ENCODE assay signal across 20 cellular contexts in genomic region chr4:90184560-90184959, GRCh38. TPM values are rescaled to one million over a fixed set of nuclear protein-coding genes. Genes with fewer than 3 reads are reported as not detected.
DNase-seq lines count a peak whose midpoint lies in the region; ATAC-seq and TF ChIP-seq lines count a peak whose summit lies in the region.
"Had no signal": no experiment of that assay in that cellular context is flagged by ENCODE, and none has a peak within 500 bp of the region (broad histone marks: within the 10 kb centered on the region; RNA-seq: fewer than 3 reads in every experiment).

No MANE protein-coding gene starts in this region.

- no peaks in the 10 kb centered on the region for H3K27me3 ChIP-seq in gastrocnemius medialis

- no peaks in the 10 kb centered on the region for H3K9me3 Mint-ChIP-seq in type B pancreatic cell

- no peak overlapping the region for H3K27ac ChIP-seq in gastrocnemius medialis
- H3K27ac ChIP-seq: 22Rv1 had no signal

- peak overlapping the region; percentile 62 for H3K27ac Mint-ChIP-seq in type B pancreatic cell
- H3K27ac Mint-ChIP-seq: CD8-positive, alpha-beta memory T cell had no signal

- H3K4me3 Mint-ChIP-seq in type B pancreatic cell, result peak overlapping the region; percentile 14
- H3K4me3 Mint-ChIP-seq: CD8-positive, alpha-beta memory T cell had no signal

- in situ Hi-C loops in gastrocnemius medialis (cut with MboI; ENCODE audit: low sequenced_read_pairs in 4 of 4), result no loop called here

- H3K4me1 Mint-ChIP-seq in type B pancreatic cell (ENCODE audit: unreplicated experiment), result peaks cover 28% of the 10 kb centered on the region
- H3K4me1 Mint-ChIP-seq: CD8-positive, alpha-beta memory T cell had no signal

- intact Hi-C loops in gastrocnemius medialis (cut with DNase I; ENCODE audit: low total_unique reads), result no loop called here

- H3K4me1 ChIP-seq in gastrocnemius medialis, result no peaks in the 10 kb centered on the region

- no peaks in the 10 kb centered on the region for H3K36me3 Mint-ChIP-seq in type B pancreatic cell
- H3K36me3 Mint-ChIP-seq: CD8-positive, alpha-beta memory T cell had no signal

- ATAC-seq in GM19395 (IDR thresholded peaks at IDR 0.05; ENCODE audit: unreplicated experiment), result no peak
- no peak for ATAC-seq in gastrocnemius medialis
- ATAC-seq: PC-3, SK-N-SH treated with all-trans-retinoic acid at 6 μM for 48 hours had no signal

- H3K36me3 ChIP-seq in gastrocnemius medialis, result no peaks in the 10 kb centered on the region
- H3K36me3 ChIP-seq: HAP-1 had no signal

- no peak for TF ChIP-seq POLR2A in gastrocnemius medialis (IDR thresholded peaks at IDR 0.05)

- TF ChIP-seq CTCF in type B pancreatic cell (conservative IDR thresholded peaks at IDR 0.05) (no peak), gastrocnemius medialis (IDR thresholded peaks at IDR 0.05 in 4 of 5, conservative IDR thresholded peaks at IDR 0.05 in 1 of 5) (no peak)

- H3K4me3 ChIP-seq in gastrocnemius medialis, result no peak overlapping the region
- H3K4me3 ChIP-seq: HAP-1 had no signal

- no peaks in the 10 kb centered on the region for H3K27me3 Mint-ChIP-seq in type B pancreatic cell
- H3K27me3 Mint-ChIP-seq: CD8-positive, alpha-beta memory T cell had no signal

- H3K9me3 ChIP-seq in gastrocnemius medialis, result no peaks in the 10 kb centered on the region
- H3K9me3 ChIP-seq: HAP-1 had no signal

- peak; percentile 20 for DNase-seq in DMS 273 (lab: John Stamatoyannopoulos, UW; ENCODE audit: unreplicated experiment)
- no peak for DNase-seq in DMS 273 treated with DMSO at 0.1 percent for 48 hours (lab: John Stamatoyannopoulos, UW)
- DNase-seq in NCI-H345 (lab: John Stamatoyannopoulos, UW), result peak; percentile 52
- DNase-seq in iPS-NIHi11 (ENCODE audit: low spot score), result peak; percentile 8
- no peak for DNase-seq in type B pancreatic cell (ENCODE audit: extremely low spot score, unreplicated experiment)
- no peak for DNase-seq in SK-N-DZ (ENCODE audit: low spot score)
- DNase-seq in gastrocnemius medialis, result no peak
- DNase-seq: CD8-positive, alpha-beta memory T cell; DMS153; Kasumi-1; NCI-H1930; NCI-H2171 treated with DMSO at 0.1 percent for 48 hours; NCI-H526 treated with DMSO at 0.1 percent for 48 hours; PC-3 had no signal

RNA-seq across cellular contexts. Expression of gene CCSER1, which starts 57.4 kb away (rescaled TPM):
- 18.1 and 25.5 TPM in 2 replicates for total RNA-seq in type B pancreatic cell (ENCODE audit: low replicate concordance)
- polyA plus RNA-seq in SK-N-DZ (2014; cell fraction: cytosol; rRNA removed), result 13.0 and 17.4 TPM in 2 replicates
- 9.8 and 9.9 TPM in 2 replicates for polyA plus RNA-seq in SK-N-DZ (2014; cell fraction: nucleus; rRNA removed)
- total RNA-seq in gastrocnemius medialis, result under 1 TPM; 0.39 to 0.83 (median 0.63) TPM
- total RNA-seq: T-helper 1 cell treated with Interleukin-12 subunit alpha and Interleukin-12 subunit beta and Interleukin-4 antibody, amounts not matched to agents 30 ng/mL and 1 ng/mL, for 36 hours had no signal
- polyA plus RNA-seq: BJ had no signal

Comparison
In these comparisons a context has a peak if more than half of its experiments do, and no peak if none do; other contexts are left out.
1. DNase-seq: peak in DMS 273 (single experiment), NCI-H345 (single experiment) and iPS-NIHi11 (single experiment); none in DMS 273 treated with DMSO at 0.1 percent for 48 hours (single experiment), type B pancreatic cell (single experiment), SK-N-DZ (single experiment) and gastrocnemius medialis (0 of 2).
2. RNA of gene CCSER1, which starts 57.4 kb away (total RNA-seq): 18.1 to 25.5 TPM in type B pancreatic cell; 0.39 to 0.83 TPM in gastrocnemius medialis; every median in the first group is over 10 times any median in the second.